ENCODE assay signal across 8 cellular contexts in the genomic region with DNA sequence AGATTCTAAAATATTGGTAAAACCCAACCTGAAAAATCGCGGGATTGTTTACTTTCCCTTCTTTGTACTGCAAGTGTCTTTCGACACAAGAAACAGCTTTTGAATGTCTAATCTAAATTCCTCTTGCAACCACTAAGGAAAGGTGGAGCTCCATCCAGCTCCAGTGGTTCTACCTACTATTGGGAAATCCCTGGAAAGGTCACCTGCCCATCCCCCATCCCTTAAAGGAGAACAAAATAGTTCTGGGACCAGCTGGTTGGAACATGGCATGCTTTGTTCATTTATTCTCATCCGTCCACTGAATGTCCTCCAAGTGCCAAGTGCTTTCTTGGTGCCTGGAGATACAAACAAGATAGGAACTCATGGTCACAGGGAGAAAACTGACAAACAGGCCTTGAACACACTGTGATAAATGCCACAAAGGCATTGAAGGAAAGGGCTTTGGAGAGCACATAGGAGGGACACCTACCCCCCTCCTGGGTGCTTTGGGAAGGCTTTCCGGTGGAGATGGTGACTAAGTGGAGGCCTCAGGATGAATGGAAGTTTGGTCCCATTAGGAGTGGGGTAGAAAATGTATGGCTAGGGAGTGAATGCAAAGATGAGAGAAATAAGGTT. TPM values are rescaled to one million over a fixed set of nuclear protein-coding genes. Genes with fewer than 3 reads are reported as not detected.
DNase-seq lines count a peak whose midpoint lies in the region; ATAC-seq, FAIRE-seq and TF ChIP-seq lines count a peak whose summit lies in the region.

No MANE protein-coding gene starts in this region.

- in situ Hi-C loops in HepG2 (cut with HindIII; ENCODE audit: extremely low pct_ligation_motif_present, low pct_unique_long_range_greater_than_20kb) = loop anchor here (10.0 kb wide), 1 partner anchor 388 kb away; no protein-coding TSS in a partner anchor

- H3K4me1 ChIP-seq in astrocyte (ENCODE audit: insufficient read depth, low read length) (peaks cover 18% of the 10 kb centered on the region), HepG2 (ENCODE audit: insufficient read depth, low read length) (peaks cover 52% of the 10 kb centered on the region), upper lobe of left lung (peaks cover 0 to 18% (median 10%) of the 10 kb centered on the region in 4 donors)

- H3K79me2 ChIP-seq in astrocyte (ENCODE audit: insufficient read depth, low read length) (peaks cover 27% of the 10 kb centered on the region), HepG2 (ENCODE audit: insufficient read depth, low read length) (peaks cover 26% of the 10 kb centered on the region)

- H3K9ac ChIP-seq in astrocyte (ENCODE audit: low read length) (peak overlapping the region; percentile 99), HepG2 (ENCODE audit: insufficient read depth, low read depth, low read length) (peak overlapping the region; percentile 78)

- H3K4me2 ChIP-seq in astrocyte (ENCODE audit: low read length) = peak overlapping the region; percentile 95
- peak overlapping the region; percentile 97 for H3K4me2 ChIP-seq in HepG2 (ENCODE audit: low read depth, low read length)

- peaks cover 30% of the 10 kb centered on the region for H3K4me1 Mint-ChIP-seq in stimulated activated naive CD8-positive, alpha-beta T cell treated with anti-CD3 and anti-CD28 coated beads, Interleukin-15, Interleukin-2, amounts not matched to agents 100 ng/mL and 50 ng/mL, for 24 hours (ENCODE audit: low read depth)
- peaks cover 22% of the 10 kb centered on the region for H3K4me1 Mint-ChIP-seq in astrocyte (ENCODE audit: low read depth, unreplicated experiment)

- TF ChIP-seq RAD21 in HepG2 (CRISPR knock-in tag; IDR thresholded peaks at IDR 0.05) = no peak

- intact Hi-C loops in HepG2 (cut with micrococcal nuclease; ENCODE audit: unreplicated experiment) = loop anchor here (10.0 kb wide), 2 partner anchors 908 to 1518 kb away; no protein-coding TSS in a partner anchor

- CTCF ChIA-PET in HepG2 (lab: Yijun Ruan, JAX; ENCODE audit: low intra/inter-chr PET ratio, low total read pairs) = no interaction called here

- H4K20me1 ChIP-seq in astrocyte (ENCODE audit: insufficient read depth, low read length) (peaks cover 22% of the 10 kb centered on the region), HepG2 (ENCODE audit: insufficient read depth, low read length) (peaks cover 18% of the 10 kb centered on the region)

- peak overlapping the region; percentile 99 for H3K4me3 Mint-ChIP-seq in stimulated activated naive CD8-positive, alpha-beta T cell treated with anti-CD3 and anti-CD28 coated beads, Interleukin-15, Interleukin-2, amounts not matched to agents 100 ng/mL and 50 ng/mL, for 24 hours
- H3K4me3 Mint-ChIP-seq in astrocyte (ENCODE audit: unreplicated experiment) = peak overlapping the region; percentile 95

- DNase-seq in stimulated activated naive CD8-positive, alpha-beta T cell treated with anti-CD3 and anti-CD28 coated beads, Interleukin-15, Interleukin-2, amounts not matched to agents 100 U/mL and 50 U/mL, for 24 hours = no peak
- DNase-seq in astrocyte (ENCODE audit: low read depth) = peak; percentile 55
- peak; percentile 48 for DNase-seq in HepG2 (ENCODE audit: low spot score)
- DNase-seq in upper lobe of left lung = peak in 1 of 2 donors; percentile 79
- no peak for DNase-seq in globus pallidus (ENCODE audit: low spot score)

- TF ChIP-seq EP300 in HepG2 (IDR thresholded peaks at IDR 0.05; ENCODE audit: low read depth in 2 of 2, low read length in 2 of 2) (peak in 1 of 2 experiments; percentile 56; a peak in 1 of 4 replicates), HepG2 (CRISPR knock-in tag; IDR thresholded peaks at IDR 0.05; ENCODE audit: borderline replicate concordance) (no peak; the same call in 1 of the 2 replicates), upper lobe of left lung (IDR thresholded peaks at IDR 0.05) (peak in 1 of 4 donors; percentile 81)

- 12% methylated on average over 5 of the region's 5 CpGs for WGBS in HepG2 (ENCODE audit: low lambda C conversion rate)
- WGBS in upper lobe of left lung, 2 donors = 39 to 48% methylated on average over 5 of the region's 5 CpGs

- H3K27me3 ChIP-seq in astrocyte (ENCODE audit: insufficient read depth, low read length) (no peaks in the 10 kb centered on the region), HepG2 (ENCODE audit: control insufficient read depth in 1 of 2, insufficient read depth in 2 of 2, low read length in 2 of 2) (peaks cover 0 to 3% of the 10 kb centered on the region in 2 experiments; a peak in 1 of 5 replicates), upper lobe of left lung (no peaks in the 10 kb centered on the region)

- H3K27ac ChIP-seq in astrocyte (ENCODE audit: low read depth, low read length) (peak overlapping the region; percentile 95), HepG2 (ENCODE audit: extremely low read length, insufficient read depth, low read length) (peak overlapping the region; percentile 93), upper lobe of left lung (peak overlapping the region; percentile 96 to 99 (median 99))

- H2AFZ ChIP-seq in astrocyte (ENCODE audit: low read depth, low read length) (no peak overlapping the region), HepG2 (ENCODE audit: low read length) (no peak overlapping the region)

- peak overlapping the region; percentile 98 for H3K4me3 ChIP-seq in astrocyte (ENCODE audit: insufficient read depth, low read depth, low read length)
- H3K4me3 ChIP-seq in HepG2 (replicated peaks in 1 of 3; ENCODE audit: insufficient read depth in 1 of 3, low read depth in 2 of 3, low read length in 3 of 3) = peak overlapping the region; percentile 65 to 99 (median 83); a peak in 5 of 6 replicates
- peak overlapping the region in 3 of 4 donors; percentile 79 to 88 (median 87) for H3K4me3 ChIP-seq in upper lobe of left lung

- H3K36me3 Mint-ChIP-seq in stimulated activated naive CD8-positive, alpha-beta T cell treated with anti-CD3 and anti-CD28 coated beads, Interleukin-15, Interleukin-2, amounts not matched to agents 100 ng/mL and 50 ng/mL, for 24 hours (ENCODE audit: low read depth) = peaks cover 20% of the 10 kb centered on the region
- peaks cover 18% of the 10 kb centered on the region for H3K36me3 Mint-ChIP-seq in astrocyte (ENCODE audit: low read depth, unreplicated experiment)

- H3K36me3 ChIP-seq in astrocyte (ENCODE audit: insufficient read depth, low read length) (peaks cover 11% of the 10 kb centered on the region), HepG2 (replicated peaks in 1 of 2; ENCODE audit: control insufficient read depth in 1 of 2, insufficient read depth in 2 of 2, low read length in 2 of 2) (no peaks in the 10 kb centered on the region), upper lobe of left lung (peaks cover 0 to 25% (median 5%) of the 10 kb centered on the region in 4 donors)

- H3K9me3 ChIP-seq in astrocyte (ENCODE audit: insufficient read depth, low read depth, low read length) (no peaks in the 10 kb centered on the region), HepG2 (ENCODE audit: low read length) (no peaks in the 10 kb centered on the region), upper lobe of left lung (no peaks in the 10 kb centered on the region)

- no TSS peak for BruUV-seq in HepG2 (replicated peaks; lab: Mats Ljungman, UMichigan)

- H3K27me3 Mint-ChIP-seq in stimulated activated naive CD8-positive, alpha-beta T cell treated with anti-CD3 and anti-CD28 coated beads, Interleukin-15, Interleukin-2, amounts not matched to agents 100 ng/mL and 50 ng/mL, for 24 hours = no peaks in the 10 kb centered on the region
- H3K27me3 Mint-ChIP-seq in astrocyte (ENCODE audit: low read depth, unreplicated experiment) = no peaks in the 10 kb centered on the region

- no peak for FAIRE-seq in astrocyte (lab: Jason Lieb, UNC)
- no peak for FAIRE-seq in HepG2 (lab: Jason Lieb, UNC)

- TF ChIP-seq CTCF in astrocyte (IDR thresholded peaks at IDR 0.05; ENCODE audit: insufficient read depth, low read depth, low read length) = no peak
- peak; percentile 28 for TF ChIP-seq CTCF in HepG2 (CRISPR knock-in tag; IDR thresholded peaks at IDR 0.05)
- TF ChIP-seq CTCF in upper lobe of left lung (IDR thresholded peaks at IDR 0.05) = peak in 4 of 6 experiments; percentile 11 to 44 (median 15)

- no peaks in the 10 kb centered on the region for H3K9me3 Mint-ChIP-seq in stimulated activated naive CD8-positive, alpha-beta T cell treated with anti-CD3 and anti-CD28 coated beads, Interleukin-15, Interleukin-2, amounts not matched to agents 100 ng/mL and 50 ng/mL, for 24 hours
- H3K9me3 Mint-ChIP-seq in astrocyte (ENCODE audit: unreplicated experiment) = no peaks in the 10 kb centered on the region

- TF ChIP-seq POLR2A in HepG2 (IDR thresholded peaks at IDR 0.05; ENCODE audit: insufficient read depth in 1 of 2, low read depth in 2 of 2, low read length in 2 of 2) = no peak
- TF ChIP-seq POLR2A in upper lobe of left lung (IDR thresholded peaks at IDR 0.05) = no peak

- no peak overlapping the region for H3K27ac Mint-ChIP-seq in stimulated activated naive CD8-positive, alpha-beta T cell treated with anti-CD3 and anti-CD28 coated beads, Interleukin-15, Interleukin-2, amounts not matched to agents 100 ng/mL and 50 ng/mL, for 24 hours
- H3K27ac Mint-ChIP-seq in astrocyte (ENCODE audit: unreplicated experiment) = peak overlapping the region; percentile 99

- POLR2A ChIA-PET in HepG2 (lab: Yijun Ruan, JAX) = interaction anchor here (0.7 to 4.3 kb wide), 4 partner anchors 11 to 160 kb away, joined by 3 to 34 read pairs (median 10); no protein-coding TSS in a partner anchor

- ATAC-seq in stimulated activated naive CD8-positive, alpha-beta T cell treated with anti-CD3 and anti-CD28 coated beads, Interleukin-15, Interleukin-2, amounts not matched to agents 100 U/mL and 50 U/mL, for 24 hours = no peak
- ATAC-seq in HepG2 = no peak
- no peak for ATAC-seq in upper lobe of left lung (ENCODE audit: low FRiP score in 2 of 2)
- no peak for ATAC-seq in GM18517 (IDR thresholded peaks at IDR 0.05; ENCODE audit: unreplicated experiment)
- ATAC-seq in HG02981 (IDR thresholded peaks at IDR 0.05; ENCODE audit: unreplicated experiment) = no peak

RNA-seq across cellular contexts. Expression of a gene that starts 2.3 kb away (rescaled TPM):
- total RNA-seq in astrocyte (348 and 449 TPM in 2 replicates), HepG2 (2016; rRNA removed; fragmentation: Illumina TruSeq; extraction: Trizol) (16.8 and 17.6 TPM in 2 replicates), upper lobe of left lung (100 to 1,000 TPM; 103 to 364 (median 228) TPM)
- 3.3 and 5.6 TPM in 2 replicates for total RNA-seq in HepG2 (2016; cell fraction: cytosol; rRNA removed; fragmentation: Illumina TruSeq; extraction: Trizol; ENCODE audit: low read depth)
- total RNA-seq in HepG2 (2016; cell fraction: insoluble cytoplasmic fraction; rRNA removed; fragmentation: Illumina TruSeq; extraction: Trizol) = 12.5 and 18.6 TPM in 2 replicates
- total RNA-seq in HepG2 (2016; cell fraction: membrane; rRNA removed; fragmentation: Illumina TruSeq; extraction: Trizol) = 8.2 and 9.8 TPM in 2 replicates
- 10.2 and 12.3 TPM in 2 replicates for total RNA-seq in HepG2 (2016; cell fraction: nucleus; rRNA removed; fragmentation: Illumina TruSeq; extraction: Trizol)
- 57.2 and 66.8 TPM in 2 replicates for polyA plus RNA-seq in HepG2 (2011; rRNA removed)
- polyA plus RNA-seq in HepG2 (2011; cell fraction: cytosol; rRNA removed) = 22.6 and 34.2 TPM in 2 replicates
- 38.3 and 44.4 TPM in 2 replicates for polyA plus RNA-seq in HepG2 (2011; cell fraction: nucleus; rRNA removed)
- polyA plus RNA-seq in HepG2 (2012) = 27.9 and 37.4 TPM in 2 replicates
- polyA plus RNA-seq in HepG2 (2016; cell fraction: cytosol; fragmentation: Illumina TruSeq; extraction: Trizol; ENCODE audit: low read depth) = 4.1 and 4.2 TPM in 2 replicates
- 26.3 and 33.5 TPM in 2 replicates for polyA plus RNA-seq in HepG2 (2016; cell fraction: insoluble cytoplasmic fraction; fragmentation: Illumina TruSeq; extraction: Trizol; ENCODE audit: low read depth)
- 7.9 and 8.1 TPM in 2 replicates for polyA plus RNA-seq in HepG2 (2016; cell fraction: membrane; fragmentation: Illumina TruSeq; extraction: Trizol; ENCODE audit: low read depth)
- 29.6 and 30.7 TPM in 2 replicates for polyA plus RNA-seq in HepG2 (2016; cell fraction: nucleus; fragmentation: Illumina TruSeq; extraction: Trizol; ENCODE audit: insufficient read depth, low read depth)
- polyA minus RNA-seq in HepG2 (2011; rRNA and poly(A)+ RNA removed; ENCODE audit: low replicate concordance) = 17.4 and 116 TPM in 2 replicates
- 48.9 and 60.6 TPM in 2 replicates for polyA minus RNA-seq in HepG2 (2011; cell fraction: cytosol; rRNA and poly(A)+ RNA removed)
- 23.0 and 29.2 TPM in 2 replicates for polyA minus RNA-seq in HepG2 (2011; cell fraction: nucleus; rRNA and poly(A)+ RNA removed)

Comparison
In these comparisons a context has a peak if more than half of its experiments do, and no peak if none do; other contexts are left out.
1. DNase-seq: peak in astrocyte (single experiment) and HepG2 (single experiment); none in stimulated activated naive CD8-positive, alpha-beta T cell treated with anti-CD3 and anti-CD28 coated beads, Interleukin-15, Interleukin-2, amounts not matched to agents 100 U/mL and 50 U/mL, for 24 hours (single experiment) and globus pallidus (single experiment).
2. RNA of a gene that starts 2.3 kb away (total RNA-seq): 348 to 449 TPM in astrocyte and 103 to 364 TPM in upper lobe of left lung; 3.3 to 18.6 TPM in HepG2; every median in the first group is over 4 times any median in the second.
3. Peak in every context shown above with its lines, with median percentiles within 50 percentile points of each other: H3K27ac ChIP-seq and H3K4me3 ChIP-seq.